ENCODE assay signal across 1 cellular context in genomic region chr1:91021686-91022517, GRCh38.
TF ChIP-seq lines count a peak whose summit lies in the region.

Gene ZNF644, minus strand, starts transcription at chr1:91022035. Its CDS starts 39,682 bp downstream, at chr1:90982353.

TF ChIP-seq in K562, 482 proteins besides CTCF, POLR2A, EP300 and RAD21 (continued from another document):
- TF ChIP-seq TEAD4 (IDR thresholded peaks at IDR 0.05; ENCODE audit: low read length) (no peak; the same call in 1 of the 2 replicates), TEAD4 (CRISPR knock-in tag; IDR thresholded peaks at IDR 0.05; ENCODE audit: borderline replicate concordance) (no peak), SMAD4 (CRISPR knock-in tag; conservative IDR thresholded peaks at IDR 0.05) (peak; percentile 72), ZNF592 (IDR thresholded peaks at IDR 0.05) (peak; percentile 93; the same call in 1 of the 2 replicates), TCFL5 (CRISPR knock-in tag; conservative IDR thresholded peaks at IDR 0.05) (no peak), ZNF766 (CRISPR knock-in tag; conservative IDR thresholded peaks at IDR 0.05) (peak; percentile 80; the same call in 1 of the 2 replicates), ETV1 (tag; conservative IDR thresholded peaks at IDR 0.05; ENCODE audit: low read depth) (peak; percentile 49), ZBTB34 (CRISPR knock-in tag; IDR thresholded peaks at IDR 0.05) (no peak)
